In the genomic region with DNA sequence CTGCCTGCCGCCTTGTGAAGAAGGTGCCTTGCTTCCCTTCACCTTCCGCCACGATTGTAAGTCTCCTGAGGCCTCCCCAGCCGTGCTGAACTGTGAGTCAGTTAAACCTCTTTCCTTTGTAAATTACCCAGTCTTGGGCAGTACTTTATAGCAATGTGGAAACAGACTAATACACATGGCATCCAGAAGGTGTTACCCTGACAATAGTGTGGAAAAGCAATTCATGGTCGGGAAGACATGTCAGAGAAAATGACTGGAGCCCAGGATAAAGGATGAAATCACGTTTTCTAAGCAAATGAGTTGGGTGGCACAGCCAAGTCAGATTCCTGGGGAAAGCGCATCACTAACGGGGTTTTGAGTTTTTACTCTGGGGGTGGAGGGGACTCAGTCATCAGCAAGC, we compare ENCODE assay signal across 1 cellular context.
TF ChIP-seq lines count a peak whose summit lies in the region.

No MANE protein-coding gene starts in this region.

TF ChIP-seq in GM23338, 12 proteins besides CTCF, POLR2A, EP300 and RAD21 (continued from another document):
- TF ChIP-seq, protein P1, sequence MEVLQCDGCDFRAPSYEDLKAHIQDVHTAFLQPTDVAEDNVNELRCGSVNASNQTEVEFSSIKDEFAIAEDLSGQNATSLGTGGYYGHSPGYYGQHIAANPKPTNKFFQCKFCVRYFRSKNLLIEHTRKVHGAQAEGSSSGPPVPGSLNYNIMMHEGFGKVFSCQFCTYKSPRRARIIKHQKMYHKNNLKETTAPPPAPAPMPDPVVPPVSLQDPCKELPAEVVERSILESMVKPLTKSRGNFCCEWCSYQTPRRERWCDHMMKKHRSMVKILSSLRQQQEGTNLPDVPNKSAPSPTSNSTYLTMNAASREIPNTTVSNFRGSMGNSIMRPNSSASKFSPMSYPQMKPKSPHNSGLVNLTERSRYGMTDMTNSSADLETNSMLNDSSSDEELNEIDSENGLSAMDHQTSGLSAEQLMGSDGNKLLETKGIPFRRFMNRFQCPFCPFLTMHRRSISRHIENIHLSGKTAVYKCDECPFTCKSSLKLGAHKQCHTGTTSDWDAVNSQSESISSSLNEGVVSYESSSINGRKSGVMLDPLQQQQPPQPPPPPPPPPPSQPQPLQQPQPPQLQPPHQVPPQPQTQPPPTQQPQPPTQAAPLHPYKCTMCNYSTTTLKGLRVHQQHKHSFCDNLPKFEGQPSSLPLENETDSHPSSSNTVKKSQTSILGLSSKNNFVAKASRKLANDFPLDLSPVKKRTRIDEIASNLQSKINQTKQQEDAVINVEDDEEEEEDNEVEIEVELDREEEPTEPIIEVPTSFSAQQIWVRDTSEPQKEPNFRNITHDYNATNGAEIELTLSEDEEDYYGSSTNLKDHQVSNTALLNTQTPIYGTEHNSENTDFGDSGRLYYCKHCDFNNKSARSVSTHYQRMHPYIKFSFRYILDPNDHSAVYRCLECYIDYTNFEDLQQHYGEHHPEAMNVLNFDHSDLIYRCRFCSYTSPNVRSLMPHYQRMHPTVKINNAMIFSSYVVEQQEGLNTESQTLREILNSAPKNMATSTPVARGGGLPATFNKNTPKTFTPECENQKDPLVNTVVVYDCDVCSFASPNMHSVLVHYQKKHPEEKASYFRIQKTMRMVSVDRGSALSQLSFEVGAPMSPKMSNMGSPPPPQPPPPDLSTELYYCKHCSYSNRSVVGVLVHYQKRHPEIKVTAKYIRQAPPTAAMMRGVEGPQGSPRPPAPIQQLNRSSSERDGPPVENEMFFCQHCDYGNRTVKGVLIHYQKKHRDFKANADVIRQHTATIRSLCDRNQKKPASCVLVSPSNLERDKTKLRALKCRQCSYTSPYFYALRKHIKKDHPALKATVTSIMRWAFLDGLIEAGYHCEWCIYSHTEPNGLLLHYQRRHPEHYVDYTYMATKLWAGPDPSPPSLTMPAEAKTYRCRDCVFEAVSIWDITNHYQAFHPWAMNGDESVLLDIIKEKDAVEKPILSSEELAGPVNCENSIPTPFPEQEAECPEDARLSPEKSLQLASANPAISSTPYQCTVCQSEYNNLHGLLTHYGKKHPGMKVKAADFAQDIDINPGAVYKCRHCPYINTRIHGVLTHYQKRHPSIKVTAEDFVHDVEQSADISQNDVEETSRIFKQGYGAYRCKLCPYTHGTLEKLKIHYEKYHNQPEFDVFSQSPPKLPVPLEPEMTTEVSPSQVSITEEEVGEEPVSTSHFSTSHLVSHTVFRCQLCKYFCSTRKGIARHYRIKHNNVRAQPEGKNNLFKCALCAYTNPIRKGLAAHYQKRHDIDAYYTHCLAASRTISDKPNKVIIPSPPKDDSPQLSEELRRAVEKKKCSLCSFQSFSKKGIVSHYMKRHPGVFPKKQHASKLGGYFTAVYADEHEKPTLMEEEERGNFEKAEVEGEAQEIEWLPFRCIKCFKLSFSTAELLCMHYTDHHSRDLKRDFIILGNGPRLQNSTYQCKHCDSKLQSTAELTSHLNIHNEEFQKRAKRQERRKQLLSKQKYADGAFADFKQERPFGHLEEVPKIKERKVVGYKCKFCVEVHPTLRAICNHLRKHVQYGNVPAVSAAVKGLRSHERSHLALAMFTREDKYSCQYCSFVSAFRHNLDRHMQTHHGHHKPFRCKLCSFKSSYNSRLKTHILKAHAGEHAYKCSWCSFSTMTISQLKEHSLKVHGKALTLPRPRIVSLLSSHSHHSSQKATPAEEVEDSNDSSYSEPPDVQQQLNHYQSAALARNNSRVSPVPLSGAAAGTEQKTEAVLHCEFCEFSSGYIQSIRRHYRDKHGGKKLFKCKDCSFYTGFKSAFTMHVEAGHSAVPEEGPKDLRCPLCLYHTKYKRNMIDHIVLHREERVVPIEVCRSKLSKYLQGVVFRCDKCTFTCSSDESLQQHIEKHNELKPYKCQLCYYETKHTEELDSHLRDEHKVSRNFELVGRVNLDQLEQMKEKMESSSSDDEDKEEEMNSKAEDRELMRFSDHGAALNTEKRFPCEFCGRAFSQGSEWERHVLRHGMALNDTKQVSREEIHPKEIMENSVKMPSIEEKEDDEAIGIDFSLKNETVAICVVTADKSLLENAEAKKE (CRISPR knock-in tag; IDR thresholded peaks at IDR 0.05), result no peak
- TF ChIP-seq ETS1 (IDR thresholded peaks at IDR 0.05) (no peak), REST (IDR thresholded peaks at IDR 0.05; ENCODE audit: unreplicated experiment) (no peak), EZH2phosphoT487 (IDR thresholded peaks at IDR 0.05; ENCODE audit: unreplicated experiment) (no peak), CREB1 (CRISPR knock-in tag; IDR thresholded peaks at IDR 0.05; ENCODE audit: low read depth) (no peak), STAT1 (IDR thresholded peaks at IDR 0.05; ENCODE audit: unreplicated experiment) (no peak), POLR2AphosphoS5 (IDR thresholded peaks at IDR 0.05; ENCODE audit: low read depth) (no peak), JUNB (IDR thresholded peaks at IDR 0.05; ENCODE audit: unreplicated experiment) (no peak), EZH2 (IDR thresholded peaks at IDR 0.05; ENCODE audit: low read depth, unreplicated experiment) (no peak)
